In genomic region chr18:10207682-10208081, GRCh38 we compare ENCODE assay signal across 24 cellular contexts.
DNase-seq lines count a peak whose midpoint lies in the region; ATAC-seq and TF ChIP-seq lines count a peak whose summit lies in the region.
"Had no signal": no experiment of that assay in that cellular context is flagged by ENCODE, and none has a peak within 500 bp of the region (broad histone marks: within the 10 kb centered on the region; RNA-seq: fewer than 3 reads in every experiment).

No MANE protein-coding gene starts in this region.

- TF ChIP-seq CTCF in fibroblast of mammary gland (conservative IDR thresholded peaks at IDR 0.05; ENCODE audit: control insufficient read depth, insufficient read depth, low read depth, low read length) (no peak), hepatocyte (IDR thresholded peaks at IDR 0.05; ENCODE audit: poor library complexity) (no peak), thyroid gland (IDR thresholded peaks at IDR 0.05) (no peak)

- H3K79me2 ChIP-seq in hepatocyte = no peaks in the 10 kb centered on the region

- H3K9me2 ChIP-seq in hepatocyte (replicated peaks; ENCODE audit: insufficient read depth) = no peaks in the 10 kb centered on the region

- peak; percentile 58 for ATAC-seq in Right ventricle myocardium inferior
- ATAC-seq in left cardiac atrium = peak; percentile 70 to 85
- ATAC-seq in GM19397 (IDR thresholded peaks at IDR 0.05; ENCODE audit: unreplicated experiment) = no peak
- ATAC-seq: A549, GM12878, HCT116, HepG2 had no signal

- no peaks in the 10 kb centered on the region for H3K9me3 ChIP-seq in hepatocyte (ENCODE audit: low read depth)
- no peaks in the 10 kb centered on the region for H3K9me3 ChIP-seq in thyroid gland
- H3K9me3 ChIP-seq: A549, BLaER1 had no signal

- WGBS in hepatocyte (ENCODE audit: low lambda C conversion rate, missing lambda C conversion rate) = 47% methylated on average over 3 of the region's 3 CpGs
- 39 to 54% methylated on average over 3 of the region's 3 CpGs for WGBS in thyroid gland, 2 donors

- DNase-seq in Right ventricle myocardium inferior (ENCODE audit: missing footprints) (no peak), cardiac septum (ENCODE audit: low spot score) (no peak), fibroblast of mammary gland (ENCODE audit: low read depth) (peak; percentile 8), left cardiac atrium (no peak), hepatocyte (ENCODE audit: low spot score) (no peak), thyroid gland (no peak), C1 segment of cervical spinal cord (lab: John Stamatoyannopoulos, UW) (no peak)
- DNase-seq: CD4-positive, CD25-positive, alpha-beta regulatory T cell; CD8-positive, alpha-beta memory T cell; COR-L47; DMS 273 treated with DMSO at 0.1 percent for 48 hours; DMS53; DND-41; EL; GOT3; H7; HFFc6 had no signal

- H3K36me3 ChIP-seq in hepatocyte (replicated peaks; ENCODE audit: insufficient read depth, low read depth) (no peaks in the 10 kb centered on the region), thyroid gland (no peaks in the 10 kb centered on the region)
- H3K36me3 ChIP-seq: BLaER1 had no signal

- H3K4me3 ChIP-seq in fibroblast of mammary gland (ENCODE audit: control insufficient read depth, low read depth, low read length) = no peak overlapping the region
- H3K4me3 ChIP-seq in hepatocyte = no peak overlapping the region
- H3K4me3 ChIP-seq in thyroid gland (replicated peaks in 1 of 3) = no peak overlapping the region
- H3K4me3 ChIP-seq: A549, BLaER1, GM12878 had no signal

- no peaks in the 10 kb centered on the region for H4K20me1 ChIP-seq in hepatocyte (ENCODE audit: insufficient read depth, poor library complexity, severe bottlenecking)
- H4K20me1 ChIP-seq: BLaER1 had no signal

- H2AFZ ChIP-seq in hepatocyte = no peak overlapping the region

- TF ChIP-seq POLR2A in thyroid gland (IDR thresholded peaks at IDR 0.05) = no peak

- H3K27ac ChIP-seq in hepatocyte (peak overlapping the region; percentile 17), thyroid gland (no peak overlapping the region)
- H3K27ac ChIP-seq: 22Rv1, A549, BLaER1 had no signal

- H3K27me3 ChIP-seq in hepatocyte = no peaks in the 10 kb centered on the region
- H3K27me3 ChIP-seq in thyroid gland = no peaks in the 10 kb centered on the region
- H3K27me3 ChIP-seq: BLaER1 had no signal

- peaks cover 6% of the 10 kb centered on the region for H3K4me1 ChIP-seq in hepatocyte (ENCODE audit: insufficient read depth)
- H3K4me1 ChIP-seq in thyroid gland = no peaks in the 10 kb centered on the region
- H3K4me1 ChIP-seq: A549, BLaER1 had no signal

- no peak overlapping the region for H3K4me2 ChIP-seq in hepatocyte
- H3K4me2 ChIP-seq: A549, BLaER1 had no signal

- intact Hi-C loops in Right ventricle myocardium inferior (cut with DNase I) = no loop called here
- intact Hi-C loops in cardiac septum (cut with DNase I) = no loop called here
- intact Hi-C loops in left cardiac atrium (cut with DNase I) = no loop called here
- intact Hi-C loops in thyroid gland (cut with DNase I) = no loop called here
